In the genomic region with DNA sequence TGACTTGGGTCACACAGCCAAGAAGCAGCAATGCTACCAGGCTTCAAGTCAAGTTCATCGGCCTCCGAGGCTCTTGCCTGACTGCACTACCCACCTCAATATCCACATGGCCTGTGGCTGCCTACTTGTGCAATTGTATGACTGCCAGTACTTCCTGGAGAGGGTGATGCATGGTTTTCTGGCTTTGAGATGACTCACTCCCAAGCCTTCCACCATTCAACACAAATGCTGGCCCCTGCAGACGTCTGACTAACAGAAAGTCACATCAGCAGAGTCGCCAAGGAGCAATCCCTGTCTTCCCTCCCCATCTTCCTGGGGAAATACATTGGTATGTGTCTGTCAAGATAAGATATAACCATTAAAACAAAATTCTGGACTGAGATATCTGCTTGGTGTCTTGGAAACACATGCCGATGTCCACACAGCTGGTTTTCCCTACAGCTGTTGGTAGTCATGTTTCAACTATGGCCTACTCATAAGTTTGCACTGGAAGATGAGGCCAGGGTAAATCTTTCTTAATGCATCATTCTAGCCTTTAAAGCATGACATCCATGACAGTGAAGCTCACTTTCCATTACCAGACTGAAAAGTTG, we compare ENCODE assay signal across 1 cellular context.
TF ChIP-seq lines count a peak whose summit lies in the region.

No MANE protein-coding gene starts in this region.

TF ChIP-seq in WTC11, 78 proteins besides CTCF, POLR2A, EP300 and RAD21 (continued from another document):
- TF ChIP-seq, protein P1, sequence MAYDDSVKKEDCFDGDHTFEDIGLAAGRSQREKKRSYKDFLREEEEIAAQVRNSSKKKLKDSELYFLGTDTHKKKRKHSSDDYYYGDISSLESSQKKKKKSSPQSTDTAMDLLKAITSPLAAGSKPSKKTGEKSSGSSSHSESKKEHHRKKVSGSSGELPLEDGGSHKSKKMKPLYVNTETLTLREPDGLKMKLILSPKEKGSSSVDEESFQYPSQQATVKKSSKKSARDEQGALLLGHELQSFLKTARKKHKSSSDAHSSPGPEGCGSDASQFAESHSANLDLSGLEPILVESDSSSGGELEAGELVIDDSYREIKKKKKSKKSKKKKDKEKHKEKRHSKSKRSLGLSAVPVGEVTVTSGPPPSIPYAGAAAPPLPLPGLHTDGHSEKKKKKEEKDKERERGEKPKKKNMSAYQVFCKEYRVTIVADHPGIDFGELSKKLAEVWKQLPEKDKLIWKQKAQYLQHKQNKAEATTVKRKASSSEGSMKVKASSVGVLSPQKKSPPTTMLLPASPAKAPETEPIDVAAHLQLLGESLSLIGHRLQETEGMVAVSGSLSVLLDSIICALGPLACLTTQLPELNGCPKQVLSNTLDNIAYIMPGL (CRISPR knock-in tag; IDR thresholded peaks at IDR 0.05): no peak
- no peak for TF ChIP-seq CREM (CRISPR knock-in tag; IDR thresholded peaks at IDR 0.05)
